Comparison of ENCODE assay signal across 1 cellular context in the genomic region with DNA sequence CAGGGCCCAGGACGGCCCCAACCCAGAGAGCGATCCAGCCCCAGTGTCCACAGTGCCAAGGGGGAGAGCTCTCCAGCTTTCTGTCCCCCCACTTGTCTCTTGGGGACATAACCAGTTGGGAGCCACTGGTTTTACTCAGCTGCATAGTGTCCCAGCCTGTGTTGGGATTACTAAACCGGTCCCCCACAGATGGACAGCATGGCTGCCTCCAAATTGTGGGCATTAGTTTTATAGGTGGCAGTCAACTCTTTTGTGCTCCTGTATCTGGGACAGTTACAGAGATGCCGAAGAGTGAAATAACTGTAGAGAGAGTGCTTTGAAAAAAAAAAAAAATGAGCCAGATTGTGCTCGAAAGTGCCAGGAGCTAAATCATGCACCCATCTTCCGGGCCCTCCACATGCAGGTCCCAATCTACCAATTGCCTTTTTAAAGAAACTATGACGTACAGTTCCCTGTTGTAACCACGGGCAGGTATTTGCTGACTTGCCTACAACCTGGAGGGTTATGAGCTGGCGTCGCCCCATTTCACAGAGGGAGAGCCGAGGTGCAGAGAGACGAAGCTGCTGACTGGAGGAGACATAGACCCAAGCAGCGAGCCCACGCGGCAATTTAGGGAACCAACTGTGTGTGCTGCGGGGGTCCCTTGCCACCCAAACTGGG.
TF ChIP-seq lines count a peak whose summit lies in the region.

No MANE protein-coding gene starts in this region.

TF ChIP-seq in HCT116, 20 proteins besides CTCF, POLR2A, EP300 and RAD21 (continued from another document):
- TF ChIP-seq EGR1 (IDR thresholded peaks at IDR 0.05; ENCODE audit: low read depth) (no peak), ZFX (IDR thresholded peaks at IDR 0.05) (no peak), FOSL1 (IDR thresholded peaks at IDR 0.05; ENCODE audit: low read depth) (no peak), CEBPB (IDR thresholded peaks at IDR 0.05; ENCODE audit: low read depth) (no peak), EZH2phosphoT487 (IDR thresholded peaks at IDR 0.05; ENCODE audit: borderline replicate concordance) (no peak), ZNF274 (IDR thresholded peaks at IDR 0.05; ENCODE audit: low read depth, low read length) (no peak), EZH2 (IDR thresholded peaks at IDR 0.05) (no peak), CBX3 (IDR thresholded peaks at IDR 0.05; ENCODE audit: low read depth) (no peak), SP1 (IDR thresholded peaks at IDR 0.05; ENCODE audit: low read depth) (no peak), POLR2AphosphoS5 (IDR thresholded peaks at IDR 0.05; ENCODE audit: low read depth, low read length) (no peak)
- TF ChIP-seq, protein P1, sequence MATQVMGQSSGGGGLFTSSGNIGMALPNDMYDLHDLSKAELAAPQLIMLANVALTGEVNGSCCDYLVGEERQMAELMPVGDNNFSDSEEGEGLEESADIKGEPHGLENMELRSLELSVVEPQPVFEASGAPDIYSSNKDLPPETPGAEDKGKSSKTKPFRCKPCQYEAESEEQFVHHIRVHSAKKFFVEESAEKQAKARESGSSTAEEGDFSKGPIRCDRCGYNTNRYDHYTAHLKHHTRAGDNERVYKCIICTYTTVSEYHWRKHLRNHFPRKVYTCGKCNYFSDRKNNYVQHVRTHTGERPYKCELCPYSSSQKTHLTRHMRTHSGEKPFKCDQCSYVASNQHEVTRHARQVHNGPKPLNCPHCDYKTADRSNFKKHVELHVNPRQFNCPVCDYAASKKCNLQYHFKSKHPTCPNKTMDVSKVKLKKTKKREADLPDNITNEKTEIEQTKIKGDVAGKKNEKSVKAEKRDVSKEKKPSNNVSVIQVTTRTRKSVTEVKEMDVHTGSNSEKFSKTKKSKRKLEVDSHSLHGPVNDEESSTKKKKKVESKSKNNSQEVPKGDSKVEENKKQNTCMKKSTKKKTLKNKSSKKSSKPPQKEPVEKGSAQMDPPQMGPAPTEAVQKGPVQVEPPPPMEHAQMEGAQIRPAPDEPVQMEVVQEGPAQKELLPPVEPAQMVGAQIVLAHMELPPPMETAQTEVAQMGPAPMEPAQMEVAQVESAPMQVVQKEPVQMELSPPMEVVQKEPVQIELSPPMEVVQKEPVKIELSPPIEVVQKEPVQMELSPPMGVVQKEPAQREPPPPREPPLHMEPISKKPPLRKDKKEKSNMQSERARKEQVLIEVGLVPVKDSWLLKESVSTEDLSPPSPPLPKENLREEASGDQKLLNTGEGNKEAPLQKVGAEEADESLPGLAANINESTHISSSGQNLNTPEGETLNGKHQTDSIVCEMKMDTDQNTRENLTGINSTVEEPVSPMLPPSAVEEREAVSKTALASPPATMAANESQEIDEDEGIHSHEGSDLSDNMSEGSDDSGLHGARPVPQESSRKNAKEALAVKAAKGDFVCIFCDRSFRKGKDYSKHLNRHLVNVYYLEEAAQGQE (IDR thresholded peaks at IDR 0.05; ENCODE audit: low read depth) = no peak
- TF ChIP-seq, protein P2, sequence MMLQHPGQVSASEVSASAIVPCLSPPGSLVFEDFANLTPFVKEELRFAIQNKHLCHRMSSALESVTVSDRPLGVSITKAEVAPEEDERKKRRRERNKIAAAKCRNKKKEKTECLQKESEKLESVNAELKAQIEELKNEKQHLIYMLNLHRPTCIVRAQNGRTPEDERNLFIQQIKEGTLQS (IDR thresholded peaks at IDR 0.05) = no peak
- TF ChIP-seq, protein P3, sequence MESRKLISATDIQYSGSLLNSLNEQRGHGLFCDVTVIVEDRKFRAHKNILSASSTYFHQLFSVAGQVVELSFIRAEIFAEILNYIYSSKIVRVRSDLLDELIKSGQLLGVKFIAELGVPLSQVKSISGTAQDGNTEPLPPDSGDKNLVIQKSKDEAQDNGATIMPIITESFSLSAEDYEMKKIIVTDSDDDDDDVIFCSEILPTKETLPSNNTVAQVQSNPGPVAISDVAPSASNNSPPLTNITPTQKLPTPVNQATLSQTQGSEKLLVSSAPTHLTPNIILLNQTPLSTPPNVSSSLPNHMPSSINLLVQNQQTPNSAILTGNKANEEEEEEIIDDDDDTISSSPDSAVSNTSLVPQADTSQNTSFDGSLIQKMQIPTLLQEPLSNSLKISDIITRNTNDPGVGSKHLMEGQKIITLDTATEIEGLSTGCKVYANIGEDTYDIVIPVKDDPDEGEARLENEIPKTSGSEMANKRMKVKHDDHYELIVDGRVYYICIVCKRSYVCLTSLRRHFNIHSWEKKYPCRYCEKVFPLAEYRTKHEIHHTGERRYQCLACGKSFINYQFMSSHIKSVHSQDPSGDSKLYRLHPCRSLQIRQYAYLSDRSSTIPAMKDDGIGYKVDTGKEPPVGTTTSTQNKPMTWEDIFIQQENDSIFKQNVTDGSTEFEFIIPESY (IDR thresholded peaks at IDR 0.05; ENCODE audit: extremely low read depth, insufficient replicate concordance, low read length) = no peak
